13 cellular contexts compared by ENCODE assay signal in the genomic region with DNA sequence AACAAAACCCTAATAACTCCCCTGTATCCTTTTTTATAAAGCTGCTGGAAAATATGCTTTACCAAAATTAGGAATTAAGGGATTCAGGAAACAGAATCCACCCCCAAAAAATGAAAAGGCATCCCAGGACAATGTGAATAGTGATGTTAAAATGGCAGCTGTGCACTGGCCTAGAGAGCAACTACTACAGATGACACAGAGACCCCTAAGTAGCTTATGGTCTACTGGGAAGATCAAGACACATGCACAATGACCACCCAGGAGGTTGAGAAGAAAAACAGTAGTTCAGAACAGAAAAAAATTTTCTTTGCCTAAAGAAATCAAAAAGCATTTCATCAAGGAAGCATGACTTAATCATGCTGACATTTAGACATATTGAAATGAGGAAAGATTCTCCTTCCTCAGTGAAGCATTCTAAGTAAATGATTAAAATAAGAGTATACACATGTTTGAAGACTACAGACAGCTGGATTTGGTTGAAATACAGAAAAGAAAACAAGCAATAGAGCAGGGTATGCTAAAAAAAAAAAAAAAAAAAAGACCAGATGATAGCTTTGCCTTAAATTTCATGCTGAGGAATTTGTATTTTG.
"Had no signal": no experiment of that assay in that cellular context is flagged by ENCODE, and none has a peak within 500 bp of the region (broad histone marks: within the 10 kb centered on the region; RNA-seq: fewer than 3 reads in every experiment).

No MANE protein-coding gene starts in this region.

- H3K27ac ChIP-seq: epithelial cell of prostate, foreskin keratinocyte, pancreas had no signal

- H3K27ac Mint-ChIP-seq: activated CD8-positive, alpha-beta T cell treated with anti-CD3 and anti-CD28 coated beads for 36 hours had no signal

- DNase-seq: activated CD4-positive, alpha-beta T cell treated with anti-CD3 and anti-CD28 coated beads for 1 hour; activated CD8-positive, alpha-beta memory T cell treated with anti-CD3 and anti-CD28 coated beads, Interleukin-2, amount 50 U/mL, for 4 hours; activated CD8-positive, alpha-beta T cell treated with anti-CD3 and anti-CD28 coated beads for 36 hours; effector memory CD4-positive, alpha-beta T cell; foreskin keratinocyte; heart left ventricle; pancreas; retina; SHP77 treated with DMSO at 0.1 percent for 48 hours; T-helper 9 cell had no signal

- H3K27me3 ChIP-seq: foreskin keratinocyte, heart left ventricle, pancreas, tibial nerve had no signal

- H3K4me1 ChIP-seq: pancreas had no signal

- H3K9me3 ChIP-seq: heart left ventricle, pancreas, tibial nerve had no signal

- H3K27me3 Mint-ChIP-seq: activated CD8-positive, alpha-beta T cell treated with anti-CD3 and anti-CD28 coated beads for 36 hours had no signal

- H3K4me3 Mint-ChIP-seq: activated CD8-positive, alpha-beta T cell treated with anti-CD3 and anti-CD28 coated beads for 36 hours; neural crest cell had no signal

- H3K4me3 ChIP-seq: heart left ventricle, pancreas, tibial nerve had no signal
